1 cellular context compared by ENCODE assay signal in genomic region chr16:14128097-14128496, GRCh38.
TF ChIP-seq lines count a peak whose summit lies in the region.

No MANE protein-coding gene starts in this region.

TF ChIP-seq in K562, 482 proteins besides CTCF, POLR2A, EP300 and RAD21 (continued from another document):
- TF ChIP-seq MGA (IDR thresholded peaks at IDR 0.05) = 0 out of 2 replicates have a peak, but pooled peaks have one; percentile 23
- TF ChIP-seq POLR2G (IDR thresholded peaks at IDR 0.05; ENCODE audit: low read depth, low read length) = no peak
- peak; percentile 60; the same call in 1 of the 2 replicates for TF ChIP-seq TEAD4 (IDR thresholded peaks at IDR 0.05; ENCODE audit: low read length)
- TF ChIP-seq TEAD4 (CRISPR knock-in tag; IDR thresholded peaks at IDR 0.05; ENCODE audit: borderline replicate concordance) = no peak
- peak in 1 of 2 experiments; percentile 57; a peak in 2 of 4 replicates for TF ChIP-seq ARNT (IDR thresholded peaks at IDR 0.05)
- peak; percentile 52; the same call in 1 of the 2 replicates for TF ChIP-seq EHMT2 (IDR thresholded peaks at IDR 0.05)
- TF ChIP-seq ZNF592 (IDR thresholded peaks at IDR 0.05) = peak; percentile 44; the same call in 1 of the 2 replicates
- peak; percentile 66 for TF ChIP-seq BACH1 (tag; IDR thresholded peaks at IDR 0.05)
- no peak; the same call in 1 of the 2 replicates for TF ChIP-seq CEBPG (CRISPR knock-in tag; IDR thresholded peaks at IDR 0.05)
- TF ChIP-seq CEBPG (tag; conservative IDR thresholded peaks at IDR 0.05 in 1 of 2, IDR thresholded peaks at IDR 0.05 in 1 of 2) = 0 out of 4 replicates have a peak, but pooled peaks of 1 of the 2 experiments have one; percentile 23
- 0 out of 4 replicates have a peak, but pooled peaks of 1 of the 2 experiments have one; percentile 20 for TF ChIP-seq SRF (CRISPR knock-in tag; IDR thresholded peaks at IDR 0.05)
- no peak for TF ChIP-seq SP1 (CRISPR knock-in tag; IDR thresholded peaks at IDR 0.05)
- peak; percentile 75 for TF ChIP-seq SOX6 (IDR thresholded peaks at IDR 0.05)
- no peak for TF ChIP-seq HNRNPUL1 (IDR thresholded peaks at IDR 0.05; ENCODE audit: low read length)
- TF ChIP-seq ETV1 (tag; conservative IDR thresholded peaks at IDR 0.05; ENCODE audit: low read depth) = peak; percentile 45; the same call in 1 of the 2 replicates
- 0 out of 4 replicates have a peak, but pooled peaks of 1 of the 2 experiments have one; percentile 31 for TF ChIP-seq TRIM24 (IDR thresholded peaks at IDR 0.05)
- TF ChIP-seq ZNF655 (CRISPR knock-in tag; IDR thresholded peaks at IDR 0.05) = no peak
- TF ChIP-seq SAP30 (IDR thresholded peaks at IDR 0.05; ENCODE audit: borderline replicate concordance, insufficient read depth, low read depth, low read length, poor library complexity, severe bottlenecking) = no peak
- no peak for TF ChIP-seq SIRT6 (IDR thresholded peaks at IDR 0.05; ENCODE audit: low read depth, low read length)
- TF ChIP-seq ZBTB17 (CRISPR knock-in tag; IDR thresholded peaks at IDR 0.05) = no peak; the same call in 1 of the 2 replicates
- peak; percentile 23; the same call in 1 of the 2 replicates for TF ChIP-seq GABPA (tag; conservative IDR thresholded peaks at IDR 0.05; ENCODE audit: low read depth)
- TF ChIP-seq NR4A1 (CRISPR knock-in tag; IDR thresholded peaks at IDR 0.05) = no peak
- TF ChIP-seq NR4A1 (tag; IDR thresholded peaks at IDR 0.05) = peak; percentile 80
- no peak for TF ChIP-seq ZNF561 (CRISPR knock-in tag; conservative IDR thresholded peaks at IDR 0.05)
- peak; percentile 76 for TF ChIP-seq NCOA1 (IDR thresholded peaks at IDR 0.05; ENCODE audit: low read depth)
- peak; percentile 78 for TF ChIP-seq ESRRA (IDR thresholded peaks at IDR 0.05; ENCODE audit: borderline replicate concordance, low read depth)
- 0 out of 2 replicates have a peak, but pooled peaks have one; percentile 37 for TF ChIP-seq SMARCE1 (IDR thresholded peaks at IDR 0.05)
- no peak for TF ChIP-seq MYNN (IDR thresholded peaks at IDR 0.05)
- TF ChIP-seq MYNN (CRISPR knock-in tag; IDR thresholded peaks at IDR 0.05) = no peak
- no peak for TF ChIP-seq ATF1 (CRISPR knock-in tag; IDR thresholded peaks at IDR 0.05)
- TF ChIP-seq ATF1 (tag; IDR thresholded peaks at IDR 0.05) = peak; percentile 32; the same call in 1 of the 2 replicates
